In the genomic region with DNA sequence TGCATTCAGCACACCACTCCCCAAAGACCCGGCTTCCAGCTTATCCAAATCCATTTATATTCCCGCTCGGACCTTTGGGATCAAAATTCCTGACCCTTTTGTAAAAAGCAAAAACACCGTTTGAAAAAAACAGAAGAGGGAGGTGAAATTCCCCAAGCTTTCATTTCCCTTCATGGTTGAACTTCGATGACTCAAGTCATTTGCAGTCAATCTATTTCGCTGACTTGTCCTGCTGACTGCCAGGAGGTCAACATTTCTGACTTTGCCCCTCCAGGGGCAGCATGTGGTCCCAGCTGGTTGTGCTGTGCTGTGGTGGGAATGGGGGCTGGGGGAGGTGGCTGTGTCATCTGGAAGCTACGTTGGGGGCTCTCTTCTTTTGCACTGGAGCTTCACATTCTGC, we compare ENCODE assay signal across 13 cellular contexts.
DNase-seq lines count a peak whose midpoint lies in the region; ATAC-seq and TF ChIP-seq lines count a peak whose summit lies in the region.
"Had no signal": no experiment of that assay in that cellular context is flagged by ENCODE, and none has a peak within 500 bp of the region (broad histone marks: within the 10 kb centered on the region; RNA-seq: fewer than 3 reads in every experiment).

No MANE protein-coding gene starts in this region.

- ATAC-seq in activated T-helper 17 cell treated with anti-CD3 and anti-CD28 coated beads, Interleukin-2, amount 50 U/mL, for 72 hours (replicated peaks) = no peak
- ATAC-seq in GM21529 (IDR thresholded peaks at IDR 0.05; ENCODE audit: unreplicated experiment) = no peak
- ATAC-seq: Panc1 had no signal

- H2BK120ac ChIP-seq in trophoblast cell (ENCODE audit: insufficient read depth, low read length, poor library complexity) = no peak overlapping the region

- H3K14ac ChIP-seq in trophoblast cell (ENCODE audit: low read length) = no peak overlapping the region

- H3K36me3 Mint-ChIP-seq in endodermal cell (ENCODE audit: low read depth) = peaks cover 2% of the 10 kb centered on the region
- H3K36me3 Mint-ChIP-seq in activated T-helper 17 cell treated with anti-CD3 and anti-CD28 coated beads, Interleukin-2, amount 50 U/mL, for 72 hours (ENCODE audit: low read depth) = no peaks in the 10 kb centered on the region

- H3K79me2 ChIP-seq in trophoblast cell (ENCODE audit: control insufficient read depth, insufficient read depth, low read length, poor library complexity) = no peaks in the 10 kb centered on the region

- H3K27ac ChIP-seq in endodermal cell (ENCODE audit: low read depth, low read length) = peak overlapping the region; percentile 77
- H3K27ac ChIP-seq in trophoblast cell (ENCODE audit: low read depth, low read length) = no peak overlapping the region
- H3K27ac ChIP-seq in sigmoid colon = no peak overlapping the region
- H3K27ac ChIP-seq in ascending aorta = no peak overlapping the region

- DNase-seq in EH (ENCODE audit: low read depth) (peak; percentile 66), NB4 (ENCODE audit: low read depth) (peak; percentile 70), endodermal cell (no peak), trophoblast cell (peak; percentile 12 to 65), sigmoid colon (no peak), ascending aorta (ENCODE audit: low spot score in 2 of 2) (no peak)
- DNase-seq: activated T-cell treated with anti-CD3 and anti-CD28 coated beads, Interleukin-2, amount 50 U/mL, for 1 hour; kidney; NCI-H2171; stimulated activated naive CD4-positive, alpha-beta T cell had no signal

- H3K27me3 ChIP-seq in endodermal cell (ENCODE audit: control insufficient read depth, insufficient read depth, low read length, poor library complexity, severe bottlenecking) (no peaks in the 10 kb centered on the region), trophoblast cell (ENCODE audit: insufficient read depth, low read length) (no peaks in the 10 kb centered on the region), sigmoid colon (peaks cover 2 to 83% (median 24%) of the 10 kb centered on the region in 3 donors), ascending aorta (no peaks in the 10 kb centered on the region)

- H3K27me3 Mint-ChIP-seq in endodermal cell (ENCODE audit: insufficient read depth) = peaks cover 22% of the 10 kb centered on the region
- peaks cover 39% of the 10 kb centered on the region for H3K27me3 Mint-ChIP-seq in activated T-helper 17 cell treated with anti-CD3 and anti-CD28 coated beads, Interleukin-2, amount 50 U/mL, for 72 hours

- H3K36me3 ChIP-seq in endodermal cell (ENCODE audit: control insufficient read depth, insufficient read depth, low read length) (no peaks in the 10 kb centered on the region), trophoblast cell (ENCODE audit: control insufficient read depth in 1 of 2, insufficient read depth in 2 of 2, low read length in 2 of 2) (no peaks in the 10 kb centered on the region), sigmoid colon (no peaks in the 10 kb centered on the region), ascending aorta (no peaks in the 10 kb centered on the region)

- no peak overlapping the region for H2AK5ac ChIP-seq in trophoblast cell (ENCODE audit: low read length)

- no peak overlapping the region for H2BK12ac ChIP-seq in trophoblast cell (ENCODE audit: low read length)

- H3K4me1 ChIP-seq in endodermal cell (ENCODE audit: control insufficient read depth, insufficient read depth, low read length) = peaks cover 4% of the 10 kb centered on the region
- H3K4me1 ChIP-seq in trophoblast cell (ENCODE audit: control insufficient read depth in 1 of 2, insufficient read depth in 2 of 2, low read length in 2 of 2) = peaks cover 4 to 5% of the 10 kb centered on the region in 2 experiments
- H3K4me1 ChIP-seq in sigmoid colon = peaks cover 0 to 10% (median 5%) of the 10 kb centered on the region in 4 donors
- H3K4me1 ChIP-seq in ascending aorta = no peaks in the 10 kb centered on the region

- TF ChIP-seq CTCF in NB4 (IDR thresholded peaks at IDR 0.05; ENCODE audit: low read depth, low read length) = no peak
- no peak for TF ChIP-seq CTCF in endodermal cell (conservative IDR thresholded peaks at IDR 0.05)
- TF ChIP-seq CTCF in sigmoid colon (IDR thresholded peaks at IDR 0.05) = no peak
- no peak for TF ChIP-seq CTCF in ascending aorta (IDR thresholded peaks at IDR 0.05)

- no peak overlapping the region for H4K8ac ChIP-seq in trophoblast cell (ENCODE audit: low read depth, low read length)

- H2BK5ac ChIP-seq in trophoblast cell (ENCODE audit: low read depth, low read length, poor library complexity) = no peak overlapping the region

- peaks cover 8% of the 10 kb centered on the region for H3K9me3 ChIP-seq in endodermal cell (ENCODE audit: control insufficient read depth, low read length)
- H3K9me3 ChIP-seq in trophoblast cell (ENCODE audit: insufficient read depth, low read depth, low read length) = peaks cover 2% of the 10 kb centered on the region
- no peaks in the 10 kb centered on the region for H3K9me3 ChIP-seq in sigmoid colon
- H3K9me3 ChIP-seq in ascending aorta = no peaks in the 10 kb centered on the region

- H3K18ac ChIP-seq in trophoblast cell (ENCODE audit: low read length) = no peak overlapping the region

- no peaks in the 10 kb centered on the region for H3K79me1 ChIP-seq in trophoblast cell (ENCODE audit: low read length)

- H3K4me3 ChIP-seq in NB4 (ENCODE audit: low read depth, low read length) (peak overlapping the region; percentile 50), endodermal cell (ENCODE audit: low read length) (no peak overlapping the region), trophoblast cell (ENCODE audit: low read depth, low read length) (no peak overlapping the region), sigmoid colon (no peak overlapping the region), ascending aorta (no peak overlapping the region)

- H4K12ac ChIP-seq in trophoblast cell (ENCODE audit: low read depth, low read length) = no peak overlapping the region

- intact Hi-C loops in sigmoid colon (cut with DNase I) (no loop called here), ascending aorta (cut with DNase I) (no loop called here)

- H3K9ac ChIP-seq in endodermal cell (ENCODE audit: extremely low read depth, low read length, poor library complexity, severe bottlenecking) (no peak overlapping the region), trophoblast cell (ENCODE audit: low read length) (no peak overlapping the region)

- H3K27ac Mint-ChIP-seq in endodermal cell = no peak overlapping the region
- no peak overlapping the region for H3K27ac Mint-ChIP-seq in activated T-helper 17 cell treated with anti-CD3 and anti-CD28 coated beads, Interleukin-2, amount 50 U/mL, for 72 hours

- no peak for TF ChIP-seq EP300 in sigmoid colon (IDR thresholded peaks at IDR 0.05)

- peaks cover 31% of the 10 kb centered on the region for H3K4me1 Mint-ChIP-seq in endodermal cell
- no peaks in the 10 kb centered on the region for H3K4me1 Mint-ChIP-seq in activated T-helper 17 cell treated with anti-CD3 and anti-CD28 coated beads, Interleukin-2, amount 50 U/mL, for 72 hours

- no peak overlapping the region for H4K91ac ChIP-seq in trophoblast cell (ENCODE audit: low read depth, low read length)

- no peak overlapping the region for H3K23ac ChIP-seq in trophoblast cell (ENCODE audit: low read length)

- H3K4me3 Mint-ChIP-seq in endodermal cell = no peak overlapping the region
- H3K4me3 Mint-ChIP-seq in activated T-helper 17 cell treated with anti-CD3 and anti-CD28 coated beads, Interleukin-2, amount 50 U/mL, for 72 hours = no peak overlapping the region

- WGBS in endodermal cell (ENCODE audit: insufficient coverage in 1 of 2, insufficient read length in 1 of 2), 2 experiments = 82% methylated on average over 7 of the region's 7 CpGs; no CpG with 5 or more reads in 1 of the 2 experiments
- WGBS in trophoblast cell (ENCODE audit: extremely low coverage, insufficient coverage, insufficient read length) = no CpG with 5 or more reads among the region's 7 CpGs
- WGBS in sigmoid colon, 2 donors = 33 to 54% methylated on average over 7 of the region's 7 CpGs

- H3K9me3 Mint-ChIP-seq in endodermal cell = peaks cover 4% of the 10 kb centered on the region
- peaks cover under 1% of the 10 kb centered on the region for H3K9me3 Mint-ChIP-seq in activated T-helper 17 cell treated with anti-CD3 and anti-CD28 coated beads, Interleukin-2, amount 50 U/mL, for 72 hours

- no peak overlapping the region for H2AFZ ChIP-seq in trophoblast cell (ENCODE audit: insufficient read depth, low read length, poor library complexity)

- TF ChIP-seq POLR2A in NB4 (IDR thresholded peaks at IDR 0.05; ENCODE audit: extremely low read depth, insufficient read length) (no peak), sigmoid colon (IDR thresholded peaks at IDR 0.05) (no peak)

- no peak overlapping the region for H3K4me2 ChIP-seq in trophoblast cell (ENCODE audit: low read length)

- no peak overlapping the region for H3K4ac ChIP-seq in trophoblast cell (ENCODE audit: low read depth, low read length)

Comparison
In these comparisons a context has a peak if more than half of its experiments do, and no peak if none do; other contexts are left out.
1. DNase-seq: peak in EH (single experiment), NB4 (single experiment) and trophoblast cell (2 of 2); none in endodermal cell (single experiment), sigmoid colon (single experiment) and ascending aorta (0 of 2).